ENCODE assay signal across 39 cellular contexts in genomic region chr2:68603059-68603458, GRCh38. TPM values are rescaled to one million over a fixed set of nuclear protein-coding genes. Genes with fewer than 3 reads are reported as not detected.
DNase-seq lines count a peak whose midpoint lies in the region; ATAC-seq, FAIRE-seq and TF ChIP-seq lines count a peak whose summit lies in the region.
"Had no signal": no experiment of that assay in that cellular context is flagged by ENCODE, and none has a peak within 500 bp of the region (broad histone marks: within the 10 kb centered on the region; RNA-seq: fewer than 3 reads in every experiment).

No MANE protein-coding gene starts in this region.

- peaks cover 11% of the 10 kb centered on the region; the same call in 1 of the 3 replicates for H3K9me3 ChIP-seq in A549
- H3K9me3 ChIP-seq in HCT116 (ENCODE audit: control insufficient read depth in 1 of 2, insufficient read depth in 1 of 2, low read depth in 1 of 2, low read length in 2 of 2): peaks cover 0 to 11% of the 10 kb centered on the region in 2 experiments; a peak in 1 of 4 replicates
- no peaks in the 10 kb centered on the region for H3K9me3 ChIP-seq in astrocyte (ENCODE audit: insufficient read depth, low read depth, low read length)
- H3K9me3 ChIP-seq in K562 (replicated peaks; ENCODE audit: control insufficient read depth, insufficient read depth, low read depth, low read length): no peaks in the 10 kb centered on the region
- H3K9me3 ChIP-seq: BE2C had no signal

- H3K4me3 ChIP-seq in A549 (no peak overlapping the region), HCT116 (replicated peaks in 1 of 2; ENCODE audit: low read depth in 1 of 2, low read length in 2 of 2) (no peak overlapping the region), astrocyte (ENCODE audit: insufficient read depth, low read depth, low read length) (no peak overlapping the region), K562 (no peak overlapping the region)
- H3K4me3 ChIP-seq: BLaER1; BLaER1 treated with 17β-estradiol and CSF1 and Interleukin-3, amounts not matched to agents 10 nM and 100 nM had no signal

- BruUV-seq in HCT116 (replicated peaks; lab: Mats Ljungman, UMichigan) (no TSS peak), K562 (replicated peaks; lab: Mats Ljungman, UMichigan) (no TSS peak)

- H3K4me2 ChIP-seq in A549 (no peak overlapping the region), HCT116 (ENCODE audit: low read length) (no peak overlapping the region), astrocyte (ENCODE audit: low read length) (no peak overlapping the region), K562 (ENCODE audit: insufficient read depth, low read length) (no peak overlapping the region)
- H3K4me2 ChIP-seq: BLaER1; BLaER1 treated with 17β-estradiol and CSF1 and Interleukin-3, amounts not matched to agents 10 nM and 100 nM had no signal

- CTCF ChIA-PET in A549 (lab: Yijun Ruan, JAX): no interaction called here
- CTCF ChIA-PET in HCT116 (lab: Charles Lee): no interaction called here
- CTCF ChIA-PET in K562 (lab: Yijun Ruan, JAX; ENCODE audit: low intra/inter-chr PET ratio): no interaction called here

- H3K4me3 Mint-ChIP-seq in astrocyte (ENCODE audit: unreplicated experiment): no peak overlapping the region
- H3K4me3 Mint-ChIP-seq: B cell; CD14-positive monocyte; CD4-positive, alpha-beta memory T cell; CD4-positive, alpha-beta T cell; CD4-positive, CD25-positive, alpha-beta regulatory T cell; CD8-positive, alpha-beta memory T cell; CD8-positive, alpha-beta T cell had no signal

- H3K79me2 ChIP-seq in HCT116 (ENCODE audit: insufficient read depth, low read length) (no peaks in the 10 kb centered on the region), astrocyte (ENCODE audit: insufficient read depth, low read length) (no peaks in the 10 kb centered on the region), K562 (ENCODE audit: control insufficient read depth, insufficient read depth, low read length) (no peaks in the 10 kb centered on the region)

- RAD21 ChIA-PET in HCT116 (lab: Charles Lee; ENCODE audit: low non-redundant PET in 1 of 2, low total read pairs in 2 of 2, uncharacterized antibody in 2 of 2, unreplicated experiment in 2 of 2): no interaction called here

- no peak for TF ChIP-seq POLR2A in A549 (IDR thresholded peaks at IDR 0.05; ENCODE audit: low read length)
- no peak for TF ChIP-seq POLR2A in HCT116 (IDR thresholded peaks at IDR 0.05; ENCODE audit: borderline replicate concordance, extremely low read depth, insufficient read depth, insufficient read length)
- no peak for TF ChIP-seq POLR2A in K562 (conservative IDR thresholded peaks at IDR 0.05)

- ATAC-seq in A549 (no peak), HCT116 (no peak), K562 (no peak), GM19395 (IDR thresholded peaks at IDR 0.05; ENCODE audit: unreplicated experiment) (no peak), HG03095 (IDR thresholded peaks at IDR 0.05; ENCODE audit: unreplicated experiment) (no peak)
- ATAC-seq: CD8-positive, alpha-beta T cell had no signal

- intact Hi-C loops in HCT116 (cut with micrococcal nuclease) (no loop called here), K562 (cut with micrococcal nuclease) (loop anchor here (5.0 kb wide), 1 partner anchor 39 kb away; the partner anchor contains the start of gene PROKR1)

- TF ChIP-seq EP300 in A549 (IDR thresholded peaks at IDR 0.05): no peak
- TF ChIP-seq EP300 in K562 (IDR thresholded peaks at IDR 0.05; ENCODE audit: low read length): no peak

- H2AFZ ChIP-seq in HCT116 (ENCODE audit: low read depth, low read length, poor library complexity, severe bottlenecking) (no peak overlapping the region), astrocyte (ENCODE audit: low read depth, low read length) (no peak overlapping the region), K562 (ENCODE audit: low read depth, low read length) (no peak overlapping the region)

- TF ChIP-seq RAD21 in A549 (conservative IDR thresholded peaks at IDR 0.05 in 1 of 2, IDR thresholded peaks at IDR 0.05 in 1 of 2) (no peak), HCT116 (IDR thresholded peaks at IDR 0.05; ENCODE audit: low read depth) (no peak), K562 (CRISPR knock-in tag; conservative IDR thresholded peaks at IDR 0.05 in 1 of 2, IDR thresholded peaks at IDR 0.05 in 1 of 2) (no peak)

- in situ Hi-C loops in K562 (cut with MboI): no loop called here

- POLR2A ChIA-PET in A549 (lab: Yijun Ruan, JAX) (no interaction called here), HCT116 (lab: Charles Lee) (no interaction called here), K562 (lab: Yijun Ruan, JAX) (no interaction called here)

- peak; percentile 63 for FAIRE-seq in A549 (lab: Jason Lieb, UNC)
- peak; percentile 55 for FAIRE-seq in astrocyte (lab: Jason Lieb, UNC)
- no peak for FAIRE-seq in K562 (lab: Jason Lieb, UNC)
- FAIRE-seq: A204.1, D721Med had no signal

- H3K36me3 Mint-ChIP-seq in astrocyte (ENCODE audit: low read depth, unreplicated experiment): no peaks in the 10 kb centered on the region
- H3K36me3 Mint-ChIP-seq: CD14-positive monocyte; CD4-positive, alpha-beta memory T cell; CD4-positive, CD25-positive, alpha-beta regulatory T cell; CD8-positive, alpha-beta T cell had no signal

- H3K27ac ChIP-seq in A549 (no peak overlapping the region), HCT116 (ENCODE audit: low read depth, low read length) (no peak overlapping the region), astrocyte (ENCODE audit: low read depth, low read length) (no peak overlapping the region), K562 (ENCODE audit: extremely low read depth, low read depth, low read length) (no peak overlapping the region)
- H3K27ac ChIP-seq: 22Rv1; BLaER1; BLaER1 treated with 17β-estradiol and CSF1 and Interleukin-3, amounts not matched to agents 10 nM and 100 nM; C4-2B had no signal

- H3K27me3 ChIP-seq in HCT116 (ENCODE audit: insufficient read depth, low read length): no peaks in the 10 kb centered on the region
- H3K27me3 ChIP-seq in astrocyte (ENCODE audit: insufficient read depth, low read length): no peaks in the 10 kb centered on the region
- no peaks in the 10 kb centered on the region for H3K27me3 ChIP-seq in K562 (ENCODE audit: control insufficient read depth in 2 of 2, insufficient read depth in 2 of 2, low read length in 2 of 2)
- H3K27me3 ChIP-seq: BE2C; BLaER1; BLaER1 treated with 17β-estradiol and CSF1 and Interleukin-3, amounts not matched to agents 10 nM and 100 nM had no signal

- no peaks in the 10 kb centered on the region for H3K36me3 ChIP-seq in HCT116 (ENCODE audit: control insufficient read depth in 1 of 2, insufficient read depth in 2 of 2, low read length in 2 of 2)
- no peaks in the 10 kb centered on the region for H3K36me3 ChIP-seq in astrocyte (ENCODE audit: insufficient read depth, low read length)
- no peaks in the 10 kb centered on the region for H3K36me3 ChIP-seq in K562 (ENCODE audit: control insufficient read depth, insufficient read depth, low read length)
- H3K36me3 ChIP-seq: BE2C; BLaER1; BLaER1 treated with 17β-estradiol and CSF1 and Interleukin-3, amounts not matched to agents 10 nM and 100 nM had no signal

- DNase-seq in A549 (ENCODE audit: low read depth in 1 of 2, low spot score in 1 of 2): no peak
- no peak for DNase-seq in HCT116 (ENCODE audit: low read depth, low spot score)
- DNase-seq in astrocyte (ENCODE audit: low read depth): no peak
- DNase-seq in K562 (ENCODE audit: extremely low read depth in 1 of 4, low spot score in 3 of 4): no peak
- no peak for DNase-seq in SW480 (ENCODE audit: low spot score)
- no peak for DNase-seq in iPS-NIHi11 (ENCODE audit: low spot score)
- DNase-seq: 8988T; ACHN; AML-193; BE2C; C1 segment of cervical spinal cord; Caco-2; Calu3; CD4-positive, alpha-beta memory T cell; CD4-positive, alpha-beta T cell; CD4-positive, CD25-positive, alpha-beta regulatory T cell; CD8-positive, alpha-beta memory T cell; CD8-positive, alpha-beta T cell; COR-L47; DMS 273 treated with DMSO at 0.1 percent for 48 hours; DMS153; DMS53; DMS79; DMS79 treated with DMSO at 0.1 percent for 48 hours; DND-41; EL had no signal

- H3K9ac ChIP-seq in HCT116 (ENCODE audit: low read length) (no peak overlapping the region), astrocyte (ENCODE audit: low read length) (no peak overlapping the region), K562 (ENCODE audit: insufficient read depth in 1 of 2, low read depth in 2 of 2, low read length in 2 of 2) (no peak overlapping the region)
- H3K9ac ChIP-seq: BLaER1; BLaER1 treated with 17β-estradiol and CSF1 and Interleukin-3, amounts not matched to agents 10 nM and 100 nM had no signal

- H4K20me1 ChIP-seq in HCT116 (ENCODE audit: insufficient read depth): no peaks in the 10 kb centered on the region
- H4K20me1 ChIP-seq in astrocyte (ENCODE audit: insufficient read depth, low read length): no peaks in the 10 kb centered on the region
- H4K20me1 ChIP-seq in K562 (replicated peaks; ENCODE audit: control insufficient read depth, insufficient read depth, low read length): no peaks in the 10 kb centered on the region
- H4K20me1 ChIP-seq: BLaER1; BLaER1 treated with 17β-estradiol and CSF1 and Interleukin-3, amounts not matched to agents 10 nM and 100 nM had no signal

- H3K4me1 ChIP-seq in A549 (no peaks in the 10 kb centered on the region), HCT116 (ENCODE audit: control insufficient read depth in 1 of 2, insufficient read depth in 2 of 2, low read length in 2 of 2) (no peaks in the 10 kb centered on the region), astrocyte (ENCODE audit: insufficient read depth, low read length) (no peaks in the 10 kb centered on the region), K562 (replicated peaks in 1 of 2; ENCODE audit: control insufficient read depth in 2 of 2, insufficient read depth in 2 of 2, low read length in 2 of 2) (peaks cover 0 to 10% of the 10 kb centered on the region in 2 experiments; a peak in 2 of 5 replicates)
- H3K4me1 ChIP-seq: BE2C; BLaER1; BLaER1 treated with 17β-estradiol and CSF1 and Interleukin-3, amounts not matched to agents 10 nM and 100 nM had no signal

- H3K4me1 Mint-ChIP-seq in astrocyte (ENCODE audit: low read depth, unreplicated experiment): no peaks in the 10 kb centered on the region
- H3K4me1 Mint-ChIP-seq: B cell; CD4-positive, alpha-beta memory T cell had no signal

- H3K9me2 ChIP-seq in HCT116 (ENCODE audit: insufficient read depth): no peaks in the 10 kb centered on the region

- H3K9me3 Mint-ChIP-seq in astrocyte (ENCODE audit: unreplicated experiment): peaks cover 18% of the 10 kb centered on the region

- 81% methylated on average over 1 of the region's 1 CpG for WGBS in A549 (ENCODE audit: missing lambda C conversion rate)
- 71% methylated on average over 1 of the region's 1 CpG for whole genome bisulfite sequencing in K562 (ENCODE audit: insufficient coverage, low coverage, missing lambda C conversion rate)

- no peaks in the 10 kb centered on the region for H3K9me1 ChIP-seq in K562 (ENCODE audit: control insufficient read depth, insufficient read depth, low read length)

- H3K27me3 Mint-ChIP-seq in astrocyte (ENCODE audit: low read depth, unreplicated experiment): no peaks in the 10 kb centered on the region
- H3K27me3 Mint-ChIP-seq: B cell; CD4-positive, alpha-beta T cell had no signal

- TF ChIP-seq CTCF in A549 (IDR thresholded peaks at IDR 0.05): no peak
- TF ChIP-seq CTCF in HCT116 (IDR thresholded peaks at IDR 0.05 in 2 of 3, conservative IDR thresholded peaks at IDR 0.05 in 1 of 3; ENCODE audit: borderline replicate concordance in 1 of 3, insufficient read depth in 1 of 3, low read depth in 2 of 3, low read length in 2 of 3): no peak
- no peak for TF ChIP-seq CTCF in astrocyte (IDR thresholded peaks at IDR 0.05; ENCODE audit: insufficient read depth, low read depth, low read length)
- no peak for TF ChIP-seq CTCF in K562 (IDR thresholded peaks at IDR 0.05 in 2 of 3, conservative IDR thresholded peaks at IDR 0.05 in 1 of 3; ENCODE audit: insufficient read depth in 2 of 3, low read depth in 1 of 3, low read length in 3 of 3)

- no peak overlapping the region for H3K27ac Mint-ChIP-seq in astrocyte (ENCODE audit: unreplicated experiment)
- H3K27ac Mint-ChIP-seq: B cell; CD14-positive monocyte; CD4-positive, alpha-beta memory T cell; CD4-positive, alpha-beta T cell; CD4-positive, CD25-positive, alpha-beta regulatory T cell; CD8-positive, alpha-beta memory T cell; CD8-positive, alpha-beta T cell had no signal

RNA-seq across cellular contexts. Expression of gene PROKR1, which starts 40.3 kb away (rescaled TPM):
- polyA plus RNA-seq in A549 (2011; rRNA removed) (not detected in 2 replicates), A549 (2017; fragmentation: RNase III; extraction: RNeasy Plus Mini Kit Qiagen cat#74134 plus additional on column Dnase treatment) (not detected in 3 replicates), K562 (2011; rRNA removed) (0.07 TPM in 1 of 2 replicates, not detected in the other), K562 (2014; fragmentation: Illumina TruSeq; extraction: Trizol) (0.06 and 0.16 TPM in 2 replicates), K562 (2014; fragmentation: Nextera tagmentation; extraction: Ambion mirVana) (under 1 TPM in 1 of 2 experiments, not detected in 1; 0.03 TPM), K562 (2014; rRNA removed) (0.01 TPM in 1 of 2 replicates, not detected in the other)
- not detected in 2 replicates for polyA plus RNA-seq in A549 (2012; cell fraction: cytosol; rRNA removed)
- polyA plus RNA-seq in A549 (2012; cell fraction: nucleus; rRNA removed): 0.01 TPM in 1 of 2 replicates, not detected in the other
- polyA minus RNA-seq in A549 (2011; rRNA and poly(A)+ RNA removed): not detected in 2 replicates
- total RNA-seq in HCT116 (2021; ENCODE audit: unreplicated experiment) (not detected), astrocyte (0.05 TPM in 1 of 2 replicates, not detected in the other), K562 (2014; rRNA removed) (0.05 and 0.08 TPM in 2 replicates), K562 (2014; rRNA removed; fragmentation: Illumina TruSeq; extraction: Trizol) (0.10 and 0.15 TPM in 2 replicates), K562 (2015; rRNA removed; fragmentation: Illumina TruSeq; extraction: Trizol) (0.08 and 0.11 TPM in 2 replicates), K562 (2021) (0.18 and 0.22 TPM in 2 replicates)
- polyA plus RNA-seq in HCT116 (2012): 0.03 TPM in 1 of 2 replicates, not detected in the other
- 0.09 and 0.21 TPM in 2 replicates for total RNA-seq in K562 (2011; cell fraction: chromatin; rRNA removed; ENCODE audit: low replicate concordance)
- 0.17 and 0.26 TPM in 2 replicates for total RNA-seq in K562 (2011; cell fraction: nucleolus; rRNA removed)
- 0.15 and 0.23 TPM in 2 replicates for total RNA-seq in K562 (2011; cell fraction: nucleoplasm; rRNA removed)
- polyA plus RNA-seq in K562 (2011; cell fraction: cytosol; rRNA removed): not detected in 2 replicates
- 0.06 TPM in 1 of 2 replicates, not detected in the other for polyA plus RNA-seq in K562 (2011; cell fraction: nucleus; rRNA removed)
- polyA plus RNA-seq in K562 (2012): 0.15 and 0.27 TPM in 2 replicates
- polyA minus RNA-seq in K562 (2011; rRNA and poly(A)+ RNA removed): 0.14 TPM in 1 of 2 replicates, not detected in the other
- not detected in 2 replicates for polyA minus RNA-seq in K562 (2011; cell fraction: cytosol; rRNA and poly(A)+ RNA removed)
- not detected in 2 replicates for polyA minus RNA-seq in K562 (2011; cell fraction: nucleus; rRNA and poly(A)+ RNA removed)
- total RNA-seq: A172; B cell; Calu3; CD4-positive, alpha-beta memory T cell; CD4-positive, alpha-beta T cell; CD4-positive, CD25-positive, alpha-beta regulatory T cell; CD8-positive, alpha-beta T cell had no signal
- polyA plus RNA-seq: AG04450; BJ; CD14-positive monocyte; CD4-positive, CD25-positive, alpha-beta regulatory T cell; CD8-positive, alpha-beta memory T cell had no signal
